ENCODE assay signal across 8 cellular contexts in genomic region chr12:29309320-29309902, GRCh38.
DNase-seq lines count a peak whose midpoint lies in the region; ATAC-seq and TF ChIP-seq lines count a peak whose summit lies in the region.

No MANE protein-coding gene starts in this region.

- no peaks in the 10 kb centered on the region for H3K9me3 Mint-ChIP-seq in natural killer cell

- no peak overlapping the region for H3K4me3 ChIP-seq in SK-N-MC

- no peaks in the 10 kb centered on the region for H3K4me1 Mint-ChIP-seq in natural killer cell

- H3K9me3 ChIP-seq in SK-N-MC (ENCODE audit: low read depth, low read length), result no peaks in the 10 kb centered on the region

- TF ChIP-seq CTCF in GM13977 (IDR thresholded peaks at IDR 0.05; ENCODE audit: extremely low read depth, insufficient read depth, missing control alignments) (peak; percentile 19), natural killer cell (IDR thresholded peaks at IDR 0.05) (no peak)

- H3K27ac ChIP-seq in SK-N-MC, result no peak overlapping the region

- DNase-seq in AG08395 (ENCODE audit: low spot score), result peak; percentile 18
- no peak for DNase-seq in GM13977 (ENCODE audit: low spot score)
- DNase-seq in SK-N-MC (ENCODE audit: low read depth, low spot score), result peak; percentile 10
- peak; percentile 22 for DNase-seq in globus pallidus (ENCODE audit: low spot score)
- no peak for DNase-seq in NCI-H345 (lab: John Stamatoyannopoulos, UW)
- no peak for DNase-seq in natural killer cell
- no peak for DNase-seq in amniotic stem cell (lab: John Stamatoyannopoulos, UW)
- no peak for DNase-seq in putamen (ENCODE audit: low spot score)

- H3K36me3 Mint-ChIP-seq in natural killer cell, result no peaks in the 10 kb centered on the region

- H3K4me3 Mint-ChIP-seq in natural killer cell, result no peak overlapping the region

- H3K27me3 Mint-ChIP-seq in natural killer cell (ENCODE audit: low read depth in 2 of 2), result no peaks in the 10 kb centered on the region

- H3K9ac ChIP-seq in SK-N-MC (ENCODE audit: insufficient read length), result no peak overlapping the region

- in situ Hi-C loops in GM13977 (cut with MboI; ENCODE audit: low pct_unique_long_range_greater_than_20kb, low sequenced_read_pairs, unreplicated experiment), result no loop called here

- no peak overlapping the region for H3K27ac Mint-ChIP-seq in natural killer cell

- ATAC-seq in natural killer cell, result no peak

- intact Hi-C loops in natural killer cell (cut with micrococcal nuclease), result no loop called here

- no peaks in the 10 kb centered on the region for H3K36me3 ChIP-seq in SK-N-MC (ENCODE audit: insufficient read depth, low read length)

Comparison
In these comparisons a context has a peak if more than half of its experiments do, and no peak if none do; other contexts are left out.
1. DNase-seq: peak in AG08395 (single experiment), SK-N-MC (single experiment) and globus pallidus (single experiment); none in GM13977 (single experiment), NCI-H345 (single experiment), natural killer cell (single experiment), amniotic stem cell (single experiment) and putamen (single experiment).